ENCODE assay signal across 1 cellular context in the genomic region with DNA sequence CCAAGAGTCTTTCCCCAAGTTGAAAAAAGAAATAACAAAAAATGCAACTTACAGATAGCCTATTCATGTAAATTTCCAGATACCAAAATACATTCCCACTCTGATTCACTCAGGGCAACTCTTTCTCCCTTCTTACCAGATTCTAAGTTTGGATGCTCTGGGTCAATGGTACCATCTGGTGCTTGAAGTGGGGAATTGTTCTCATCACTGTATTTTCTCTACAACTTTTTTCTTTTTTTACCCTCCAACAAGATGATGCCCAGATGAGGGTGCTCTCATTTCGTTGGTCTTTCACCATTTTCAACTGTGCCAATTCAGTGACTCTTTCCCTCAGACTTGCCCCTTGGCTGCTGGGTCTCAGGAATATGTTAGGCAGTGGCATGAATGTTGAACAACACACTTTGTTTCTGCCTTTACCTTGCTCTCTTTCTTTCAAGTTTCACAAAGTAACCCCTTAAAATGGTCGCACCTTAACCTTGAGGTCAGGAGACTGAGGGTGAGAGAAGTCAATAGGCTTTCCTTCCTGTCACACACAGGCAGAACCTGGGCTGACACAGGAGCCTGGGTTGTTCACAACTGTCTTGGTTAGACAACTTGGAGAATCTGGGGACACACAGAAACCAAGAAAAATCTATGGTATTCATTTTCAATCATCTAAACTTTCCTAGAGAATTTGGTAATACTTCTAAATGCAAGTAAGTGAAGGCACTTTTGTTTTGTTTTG.
TF ChIP-seq lines count a peak whose summit lies in the region.

No MANE protein-coding gene starts in this region.

TF ChIP-seq in SK-N-SH treated with all-trans-retinoic acid at 6 μM for 48 hours, 23 proteins besides CTCF, POLR2A, EP300 and RAD21 (continued from another document):
- TF ChIP-seq, protein P1, sequence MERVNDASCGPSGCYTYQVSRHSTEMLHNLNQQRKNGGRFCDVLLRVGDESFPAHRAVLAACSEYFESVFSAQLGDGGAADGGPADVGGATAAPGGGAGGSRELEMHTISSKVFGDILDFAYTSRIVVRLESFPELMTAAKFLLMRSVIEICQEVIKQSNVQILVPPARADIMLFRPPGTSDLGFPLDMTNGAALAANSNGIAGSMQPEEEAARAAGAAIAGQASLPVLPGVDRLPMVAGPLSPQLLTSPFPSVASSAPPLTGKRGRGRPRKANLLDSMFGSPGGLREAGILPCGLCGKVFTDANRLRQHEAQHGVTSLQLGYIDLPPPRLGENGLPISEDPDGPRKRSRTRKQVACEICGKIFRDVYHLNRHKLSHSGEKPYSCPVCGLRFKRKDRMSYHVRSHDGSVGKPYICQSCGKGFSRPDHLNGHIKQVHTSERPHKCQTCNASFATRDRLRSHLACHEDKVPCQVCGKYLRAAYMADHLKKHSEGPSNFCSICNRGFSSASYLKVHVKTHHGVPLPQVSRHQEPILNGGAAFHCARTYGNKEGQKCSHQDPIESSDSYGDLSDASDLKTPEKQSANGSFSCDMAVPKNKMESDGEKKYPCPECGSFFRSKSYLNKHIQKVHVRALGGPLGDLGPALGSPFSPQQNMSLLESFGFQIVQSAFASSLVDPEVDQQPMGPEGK (CRISPR knock-in tag; IDR thresholded peaks at IDR 0.05; ENCODE audit: borderline replicate concordance), result no peak
- TF ChIP-seq OSR1 (CRISPR knock-in tag; IDR thresholded peaks at IDR 0.05) (no peak), PPARA (CRISPR knock-in tag; IDR thresholded peaks at IDR 0.05; ENCODE audit: borderline replicate concordance) (no peak), ISL1 (CRISPR knock-in tag; IDR thresholded peaks at IDR 0.05) (no peak)
